In the genomic region with DNA sequence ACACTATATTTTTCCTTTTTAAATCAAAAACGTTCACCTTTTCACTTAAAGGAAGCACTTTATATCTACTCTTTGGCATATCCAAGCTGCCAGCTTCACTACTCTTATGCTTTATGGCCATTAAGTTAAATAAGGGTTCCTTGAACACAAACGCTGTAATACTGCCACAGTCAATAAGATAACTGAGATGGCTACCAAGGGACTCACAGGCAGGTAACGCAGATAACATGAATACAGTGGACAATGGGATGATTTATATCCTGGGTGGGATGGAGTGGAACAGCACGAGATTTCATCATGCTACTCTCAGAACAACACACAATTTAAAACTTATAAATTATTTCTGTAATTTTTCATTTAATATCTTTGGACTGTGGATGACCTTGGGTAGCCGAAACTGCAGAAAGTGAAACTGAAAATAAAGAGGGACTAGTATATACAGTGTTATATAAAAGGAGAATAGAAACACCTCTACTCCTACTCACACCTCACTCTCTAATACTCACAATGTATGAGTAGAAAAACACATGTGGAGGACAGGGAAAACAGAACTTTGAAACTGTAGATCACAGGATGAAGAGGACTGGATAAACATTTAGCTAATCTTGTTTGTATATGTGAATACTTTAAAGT, we compare ENCODE assay signal across 8 cellular contexts.
DNase-seq lines count a peak whose midpoint lies in the region; ATAC-seq, FAIRE-seq and TF ChIP-seq lines count a peak whose summit lies in the region.

No MANE protein-coding gene starts in this region.

- H3K4me1 ChIP-seq in skeletal muscle satellite cell (ENCODE audit: control insufficient read depth, insufficient read depth, low read length) = no peaks in the 10 kb centered on the region

- ATAC-seq in GM19328 (IDR thresholded peaks at IDR 0.05; ENCODE audit: unreplicated experiment) (peak; percentile 64), HG03571 (IDR thresholded peaks at IDR 0.05; ENCODE audit: unreplicated experiment) (peak; percentile 75)
- peak; percentile 57 for ATAC-seq in central memory CD8-positive, alpha-beta T cell (replicated peaks; ENCODE audit: extremely low read depth, poor library complexity, severe bottlenecking)

- peak overlapping the region; percentile 51 for H3K4me3 Mint-ChIP-seq in central memory CD8-positive, alpha-beta T cell

- peak; percentile 40 for DNase-seq in ACHN
- no peak for DNase-seq in central memory CD8-positive, alpha-beta T cell (ENCODE audit: low spot score in 2 of 2)
- DNase-seq in HuH-7 (ENCODE audit: low spot score) = no peak
- no peak for DNase-seq in RKO (ENCODE audit: low spot score)
- no peak for DNase-seq in D721Med (ENCODE audit: insufficient read length, low spot score)

- H3K27ac Mint-ChIP-seq in central memory CD8-positive, alpha-beta T cell (ENCODE audit: low read depth) = peak overlapping the region; percentile 65

- no peak for TF ChIP-seq CTCF in D721Med (IDR thresholded peaks at IDR 0.05; ENCODE audit: insufficient read depth, missing control alignments)

- H3K9me3 Mint-ChIP-seq in central memory CD8-positive, alpha-beta T cell = no peaks in the 10 kb centered on the region

- no peaks in the 10 kb centered on the region for H3K27me3 Mint-ChIP-seq in central memory CD8-positive, alpha-beta T cell

- H3K9ac ChIP-seq in skeletal muscle satellite cell (ENCODE audit: low read depth, low read length) = peak overlapping the region; percentile 11

- no peak for FAIRE-seq in D721Med (lab: Jason Lieb, UNC)

- H3K4me1 Mint-ChIP-seq in central memory CD8-positive, alpha-beta T cell = peaks cover 13% of the 10 kb centered on the region

- in situ Hi-C loops in ACHN (cut with HindIII; ENCODE audit: low pct_ligation_motif_present, low pct_unique_long_range_greater_than_20kb, low sequenced_read_pairs) = no loop called here

- H3K9me3 ChIP-seq in skeletal muscle satellite cell (replicated peaks; ENCODE audit: low read length) = no peaks in the 10 kb centered on the region

- H3K4me2 ChIP-seq in skeletal muscle satellite cell (ENCODE audit: low read length) = peak overlapping the region; percentile 72

- peak overlapping the region; percentile 57 for H3K4me3 ChIP-seq in skeletal muscle satellite cell (ENCODE audit: low read length)

- H3K36me3 Mint-ChIP-seq in central memory CD8-positive, alpha-beta T cell (ENCODE audit: insufficient read depth) = no peaks in the 10 kb centered on the region

- no peaks in the 10 kb centered on the region for H3K36me3 ChIP-seq in skeletal muscle satellite cell (ENCODE audit: insufficient read depth, low read length)

- no peaks in the 10 kb centered on the region for H3K27me3 ChIP-seq in skeletal muscle satellite cell (ENCODE audit: control insufficient read depth, insufficient read depth, low read length)
